20 cellular contexts compared by ENCODE assay signal in the genomic region with DNA sequence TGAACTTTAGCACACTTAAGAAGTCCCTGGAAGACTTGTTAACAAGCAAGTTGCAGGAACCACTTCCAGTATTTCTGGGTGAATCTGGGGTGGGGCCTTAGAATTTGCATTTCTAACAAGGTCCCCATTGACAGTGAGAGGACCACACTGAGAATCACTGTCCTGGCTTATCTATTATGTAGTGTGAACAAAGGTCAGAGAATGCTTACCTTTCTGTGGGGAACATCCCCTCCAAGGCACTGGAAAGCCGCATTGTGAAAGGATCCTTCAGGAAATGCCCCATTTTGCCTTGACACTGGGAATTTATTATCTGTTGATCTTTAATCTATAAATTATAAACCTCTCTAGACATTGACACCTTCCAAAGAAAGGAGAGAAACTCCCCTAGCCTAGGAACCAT.
DNase-seq lines count a peak whose midpoint lies in the region; ATAC-seq, FAIRE-seq and TF ChIP-seq lines count a peak whose summit lies in the region.
"Had no signal": no experiment of that assay in that cellular context is flagged by ENCODE, and none has a peak within 500 bp of the region (broad histone marks: within the 10 kb centered on the region; RNA-seq: fewer than 3 reads in every experiment).

No MANE protein-coding gene starts in this region.

- TF ChIP-seq POLR2A in H1 (IDR thresholded peaks at IDR 0.05; ENCODE audit: control extremely low read depth in 1 of 2, low read depth in 2 of 2, low read length in 2 of 2), result no peak
- no peak for TF ChIP-seq POLR2A in transverse colon (IDR thresholded peaks at IDR 0.05)
- no peak for TF ChIP-seq POLR2A in vagina (IDR thresholded peaks at IDR 0.05)

- H3K36me3 ChIP-seq in HUES64 (ENCODE audit: insufficient read depth, low read length), result peaks cover 9% of the 10 kb centered on the region
- no peaks in the 10 kb centered on the region for H3K36me3 ChIP-seq in H1 (ENCODE audit: control insufficient read depth in 2 of 4, insufficient read depth in 4 of 4, low read length in 3 of 4)
- H3K36me3 ChIP-seq in transverse colon, result no peaks in the 10 kb centered on the region
- H3K36me3 ChIP-seq in vagina, result no peaks in the 10 kb centered on the region
- H3K36me3 ChIP-seq: SJCRH30 had no signal

- H3K56ac ChIP-seq in H1 (replicated peaks; ENCODE audit: insufficient read length, low read depth, low read length), result no peak overlapping the region

- H3K9me3 ChIP-seq in HUES64 (ENCODE audit: insufficient read depth, low read depth, low read length), result no peaks in the 10 kb centered on the region
- no peaks in the 10 kb centered on the region; a peak in 2 of 4 replicates for H3K9me3 ChIP-seq in H1 (ENCODE audit: insufficient read depth in 2 of 2, low read depth in 1 of 2, low read length in 1 of 2)
- no peaks in the 10 kb centered on the region for H3K9me3 ChIP-seq in transverse colon
- H3K9me3 ChIP-seq in vagina, result no peaks in the 10 kb centered on the region
- H3K9me3 ChIP-seq: SJCRH30 had no signal

- H2AFZ ChIP-seq in H1 (ENCODE audit: low read length), result no peak overlapping the region

- peak overlapping the region; percentile 28; the same call in 1 of the 2 replicates for H3K27ac ChIP-seq in HUES64 (ENCODE audit: low read depth, low read length)
- H3K27ac ChIP-seq in H1 (ENCODE audit: low read depth, low read length), result no peak overlapping the region; the same call in 1 of the 2 replicates
- H3K27ac ChIP-seq in transverse colon, result peak overlapping the region; percentile 20 to 56 (median 46)
- H3K27ac ChIP-seq in vagina, result no peak overlapping the region
- H3K27ac ChIP-seq: SJCRH30 had no signal

- POLR2A ChIA-PET in H1 (lab: Charles Lee; ENCODE audit: partially characterized antibody), result interaction anchor here (1.0 to 1.7 kb wide), 5 partner anchors 8 to 187 kb away, joined by 3 to 4 read pairs (median 4); partner anchors contain the start of gene TRA2B

- H4K91ac ChIP-seq in H1 (replicated peaks; ENCODE audit: insufficient read length, low read length), result no peak overlapping the region

- H3K27me3 ChIP-seq in HUES64 (ENCODE audit: insufficient read depth, low read length) (no peaks in the 10 kb centered on the region), H1 (replicated peaks in 1 of 4; ENCODE audit: control insufficient read depth in 3 of 4, extremely low read depth in 1 of 4, insufficient read depth in 3 of 4, low read length in 3 of 4) (no peaks in the 10 kb centered on the region), transverse colon (no peaks in the 10 kb centered on the region), vagina (no peaks in the 10 kb centered on the region)
- H3K27me3 ChIP-seq: SJCRH30 had no signal

- H4K8ac ChIP-seq in H1 (ENCODE audit: extremely low read depth, insufficient read depth, low read length), result no peak overlapping the region

- no peak overlapping the region for H3K23ac ChIP-seq in H1 (ENCODE audit: insufficient read length)

- H3K9ac ChIP-seq in HUES64 (ENCODE audit: low read depth, low read length) (no peak overlapping the region), H1 (replicated peaks in 1 of 4; ENCODE audit: extremely low read depth in 1 of 4, low read depth in 3 of 4, low read length in 3 of 4) (no peak overlapping the region)

- H3K4me2 ChIP-seq in H1 (ENCODE audit: insufficient read depth in 1 of 2, low read depth in 2 of 2, low read length in 2 of 2), result peak overlapping the region; percentile 6 to 42; a peak in 3 of 4 replicates

- no peak overlapping the region for H2AK5ac ChIP-seq in H1 (ENCODE audit: low read depth, low read length)

- CTCF ChIA-PET in H1 (lab: Charles Lee; ENCODE audit: partially characterized antibody), result interaction anchor here (1.0 to 1.6 kb wide), 5 partner anchors 16 to 73 kb away, joined by 3 to 8 read pairs (median 4); no protein-coding TSS in a partner anchor

- intact Hi-C loops in left colon (cut with DNase I, micrococcal nuclease), result no loop called here
- intact Hi-C loops in transverse colon (cut with DNase I; ENCODE audit: low total_unique reads), result no loop called here
- intact Hi-C loops in vagina (cut with DNase I), result no loop called here

- H4K20me1 ChIP-seq in H1 (replicated peaks in 1 of 2; ENCODE audit: control insufficient read depth in 1 of 2, insufficient read depth in 2 of 2, low read length in 2 of 2), result peaks cover 10 to 12% of the 10 kb centered on the region in 2 experiments

- H3K4me1 ChIP-seq in HUES64 (ENCODE audit: insufficient read depth, low read length) (peaks cover 51% of the 10 kb centered on the region), H1 (replicated peaks in 1 of 4; ENCODE audit: control insufficient read depth in 3 of 4, insufficient read depth in 4 of 4, low read length in 3 of 4) (peaks cover under 1 to 33% (median 11%) of the 10 kb centered on the region in 4 experiments; a peak in 5 of 7 replicates), transverse colon (peaks cover 2 to 39% (median 27%) of the 10 kb centered on the region in 4 donors), vagina (peaks cover 13% of the 10 kb centered on the region)
- H3K4me1 ChIP-seq: SJCRH30 had no signal

- H2BK15ac ChIP-seq in H1 (ENCODE audit: low read length), result no peak overlapping the region

- H4K5ac ChIP-seq in H1 (ENCODE audit: insufficient read length, low read depth, low read length), result no peak overlapping the region

- ATAC-seq in left colon, result peak; percentile 21
- ATAC-seq: Panc1 had no signal

- no peaks in the 10 kb centered on the region for H3K23me2 ChIP-seq in H1 (ENCODE audit: low read depth, low read length)

- DNase-seq in H1 (ENCODE audit: low read depth in 1 of 2, low spot score in 2 of 2) (peak in 1 of 2 experiments; percentile 42), left colon (no peak), transverse colon (no peak), vagina (ENCODE audit: extremely low spot score in 2 of 2) (no peak), hepatic stellate cell (ENCODE audit: low spot score) (no peak)
- no peak for DNase-seq in activated CD4-positive, alpha-beta T cell treated with anti-CD3 and anti-CD28 coated beads, Interleukin-2, amount 50 U/mL, for 48 hours
- DNase-seq: GDM1; H7; HFFc6; KG1; NCI-H1092; NCI-H1436; NCI-H187 treated with DMSO at 0.1 percent for 48 hours; NCI-H2107; NCI-H774; NK-92 treated with Interleukin-12 subunit alpha and Interleukin-12 subunit beta, amount 100 ng/mL, for 24 hours; SJCRH30 had no signal

- H3K79me2 ChIP-seq in H1 (ENCODE audit: control insufficient read depth in 1 of 2, insufficient read depth in 2 of 2, low read length in 2 of 2), result peaks cover 5 to 93% of the 10 kb centered on the region in 2 experiments; a peak in 3 of 4 replicates

- no peak overlapping the region for H3K18ac ChIP-seq in H1 (ENCODE audit: extremely low read depth, low read length)

- H2BK20ac ChIP-seq in H1 (ENCODE audit: low read length), result no peak overlapping the region

- 42% methylated on average over 1 of the region's 1 CpG for WGBS in HUES64
- WGBS in H1 (ENCODE audit: extremely low coverage in 1 of 2, insufficient coverage in 1 of 2, insufficient read length in 1 of 2, insufficient replicate concordance in 2 of 2, low coverage in 1 of 2, low lambda C conversion rate in 2 of 2, missing lambda C conversion rate in 1 of 2), 2 experiments, result 39% methylated on average over 1 of the region's 1 CpG; no CpG with 5 or more reads in 1 of the 2 experiments
- WGBS in transverse colon (ENCODE audit: low coverage in 1 of 2), 2 donors, result 60 to 88% methylated on average over 1 of the region's 1 CpG

- H3K4me3 ChIP-seq in HUES64 (ENCODE audit: low read length), result no peak overlapping the region
- no peak overlapping the region for H3K4me3 ChIP-seq in H1 (ENCODE audit: extremely low read depth in 1 of 4, insufficient read depth in 2 of 4, low read depth in 3 of 4, low read length in 4 of 4)
- H3K4me3 ChIP-seq in transverse colon, result no peak overlapping the region
- H3K4me3 ChIP-seq in vagina, result no peak overlapping the region
- H3K4me3 ChIP-seq: SJCRH30 had no signal

- TF ChIP-seq RAD21 in H1 (IDR thresholded peaks at IDR 0.05 in 1 of 2, conservative IDR thresholded peaks at IDR 0.05 in 1 of 2; ENCODE audit: low read depth in 2 of 2, low read length in 2 of 2), result no peak

- H3K79me1 ChIP-seq in H1 (ENCODE audit: low read depth, low read length), result peaks cover 4% of the 10 kb centered on the region; the same call in 1 of the 2 replicates

- H2BK5ac ChIP-seq in H1 (ENCODE audit: low read depth, low read length), result 0 out of 2 replicates have a peak overlapping the region, but pooled peaks have one; percentile 2

- in situ Hi-C loops in transverse colon (cut with MboI; ENCODE audit: low pct_ligation_motif_present in 1 of 4, low pct_unique_long_range_greater_than_20kb in 1 of 4, low sequenced_read_pairs in 3 of 4), result no loop called here

- no peak for TF ChIP-seq CTCF in H1 (IDR thresholded peaks at IDR 0.05; ENCODE audit: control extremely low read depth in 1 of 3, insufficient read depth in 1 of 3, low read depth in 1 of 3, low read length in 3 of 3)
- no peak for TF ChIP-seq CTCF in transverse colon (IDR thresholded peaks at IDR 0.05)
- no peak for TF ChIP-seq CTCF in vagina (IDR thresholded peaks at IDR 0.05)

- no peak overlapping the region for H3K4ac ChIP-seq in H1 (replicated peaks; ENCODE audit: insufficient read length, low read depth, low read length)

- no peak overlapping the region for H3K14ac ChIP-seq in H1 (ENCODE audit: insufficient read length)

- TF ChIP-seq EP300 in H1 (IDR thresholded peaks at IDR 0.05; ENCODE audit: borderline replicate concordance in 1 of 2, low read depth in 2 of 2, low read length in 2 of 2) (no peak), transverse colon (IDR thresholded peaks at IDR 0.05; ENCODE audit: low read depth) (no peak)

- FAIRE-seq in H1 (lab: Jason Lieb, UNC), result peak; percentile 24
- FAIRE-seq: A204.1 had no signal

- H2BK120ac ChIP-seq in H1 (replicated peaks; ENCODE audit: low read depth, low read length), result no peak overlapping the region

- no peak overlapping the region for H2BK12ac ChIP-seq in H1 (ENCODE audit: low read depth, low read length)

Comparison
In these comparisons a context has a peak if more than half of its experiments do, and no peak if none do; other contexts are left out.
1. H3K27ac ChIP-seq: peak in HUES64 (single experiment) and transverse colon (4 of 4); none in H1 (single experiment) and vagina (single experiment).